ENCODE assay signal across 25 cellular contexts in genomic region chr9:6149315-6149714, GRCh38.
A peak's percentile ranks its signal among the peaks of the same experiment; 100 is the strongest.
DNase-seq lines count a peak whose midpoint lies in the region; ATAC-seq, FAIRE-seq and TF ChIP-seq lines count a peak whose summit lies in the region.
"Had no signal": no experiment of that assay in that cellular context is flagged by ENCODE, and none has a peak within 500 bp of the region (broad histone marks: within the 10 kb centered on the region; RNA-seq: fewer than 3 reads in every experiment).

No MANE protein-coding gene starts in this region.

- no peaks in the 10 kb centered on the region for H3K4me1 Mint-ChIP-seq in neural crest cell
- H3K4me1 Mint-ChIP-seq: IgD-negative memory B cell had no signal

- no peak for TF ChIP-seq RAD21 in K562 (CRISPR knock-in tag; conservative IDR thresholded peaks at IDR 0.05 in 1 of 2, IDR thresholded peaks at IDR 0.05 in 1 of 2)

- TF ChIP-seq CTCF in heart left ventricle (IDR thresholded peaks at IDR 0.05) (no peak), K562 (IDR thresholded peaks at IDR 0.05 in 2 of 3, conservative IDR thresholded peaks at IDR 0.05 in 1 of 3; ENCODE audit: insufficient read depth in 2 of 3, low read depth in 1 of 3, low read length in 3 of 3) (no peak), neural crest cell (conservative IDR thresholded peaks at IDR 0.05) (no peak)

- H3K36me3 ChIP-seq in heart left ventricle: no peaks in the 10 kb centered on the region
- H3K36me3 ChIP-seq in K562 (ENCODE audit: control insufficient read depth, insufficient read depth, low read length): no peaks in the 10 kb centered on the region
- H3K36me3 ChIP-seq: HAP-1 had no signal

- no peak for FAIRE-seq in K562 (lab: Jason Lieb, UNC)
- no peak for FAIRE-seq in GM12892 (lab: Jason Lieb, UNC)
- FAIRE-seq: GM18507 had no signal

- H3K4me2 ChIP-seq in K562 (ENCODE audit: insufficient read depth, low read length): no peak overlapping the region

- no peaks in the 10 kb centered on the region for H4K20me1 ChIP-seq in K562 (replicated peaks; ENCODE audit: control insufficient read depth, insufficient read depth, low read length)

- H2AFZ ChIP-seq in K562 (ENCODE audit: low read depth, low read length): peak overlapping the region; percentile 24; the same call in 1 of the 2 replicates

- H3K27ac Mint-ChIP-seq in neural crest cell (ENCODE audit: unreplicated experiment): peak overlapping the region; percentile 43
- H3K27ac Mint-ChIP-seq: IgD-negative memory B cell had no signal

- no peaks in the 10 kb centered on the region for H3K27me3 ChIP-seq in heart left ventricle
- no peaks in the 10 kb centered on the region for H3K27me3 ChIP-seq in K562 (ENCODE audit: control insufficient read depth in 2 of 2, insufficient read depth in 2 of 2, low read length in 2 of 2)

- no peak overlapping the region for H3K9ac ChIP-seq in K562 (ENCODE audit: insufficient read depth in 1 of 2, low read depth in 2 of 2, low read length in 2 of 2)

- BruUV-seq in K562 (replicated peaks; lab: Mats Ljungman, UMichigan): no TSS peak

- no peaks in the 10 kb centered on the region for H3K36me3 Mint-ChIP-seq in neural crest cell (ENCODE audit: low read depth)
- H3K36me3 Mint-ChIP-seq: IgD-negative memory B cell had no signal

- no peak for TF ChIP-seq EP300 in K562 (IDR thresholded peaks at IDR 0.05; ENCODE audit: low read length)

- H3K9me3 ChIP-seq in heart left ventricle (peaks cover 0 to 8% (median 0%) of the 10 kb centered on the region in 12 donors), K562 (replicated peaks; ENCODE audit: control insufficient read depth, insufficient read depth, low read depth, low read length) (no peaks in the 10 kb centered on the region)
- H3K9me3 ChIP-seq: HAP-1 had no signal

- no peak overlapping the region for H3K4me3 Mint-ChIP-seq in neural crest cell
- H3K4me3 Mint-ChIP-seq: IgD-negative memory B cell had no signal

- DNase-seq in heart left ventricle (peak in 4 of 5 donors; percentile 18 to 46 (median 30)), left ventricle myocardium superior (no peak), K562 (ENCODE audit: extremely low read depth in 1 of 4, low spot score in 3 of 4) (no peak), glomerular endothelial cell (ENCODE audit: extremely low read depth, low read depth, low spot score) (peak; percentile 97), neural crest cell (ENCODE audit: low read depth, low spot score) (no peak), GM12892 (ENCODE audit: insufficient read length) (no peak), NCI-H446 treated with DMSO at 0.1 percent for 48 hours (lab: John Stamatoyannopoulos, UW) (no peak)
- DNase-seq: 8988T, ACHN, Calu3, DND-41, NCI-H1092 treated with DMSO at 0.1 percent for 48 hours, NCI-H1436, NCI-H187, NCI-H2081 treated with DMSO at 0.1 percent for 48 hours, NCI-H2171, NCI-H226, NCI-H510A treated with DMSO at 0.1 percent for 48 hours, NCI-H748 treated with DMSO at 0.1 percent for 48 hours, PC-3, SHP77 had no signal

- intact Hi-C loops in heart left ventricle (cut with DNase I): no loop called here
- intact Hi-C loops in left ventricle myocardium superior (cut with micrococcal nuclease): no loop called here
- intact Hi-C loops in K562 (cut with micrococcal nuclease): no loop called here

- CTCF ChIA-PET in K562 (lab: Yijun Ruan, JAX; ENCODE audit: low intra/inter-chr PET ratio): no interaction called here

- in situ Hi-C loops in K562 (cut with MboI): no loop called here

- peaks cover 6% of the 10 kb centered on the region for H3K9me3 Mint-ChIP-seq in neural crest cell

- H3K4me3 ChIP-seq in heart left ventricle (no peak overlapping the region), K562 (no peak overlapping the region)
- H3K4me3 ChIP-seq: HAP-1 had no signal

- no peak for TF ChIP-seq POLR2A in heart left ventricle (IDR thresholded peaks at IDR 0.05)
- TF ChIP-seq POLR2A in K562 (conservative IDR thresholded peaks at IDR 0.05): no peak
- no peak for TF ChIP-seq POLR2A in GM12892 (IDR thresholded peaks at IDR 0.05; ENCODE audit: low read depth, low read length)

- no peaks in the 10 kb centered on the region for H3K9me1 ChIP-seq in K562 (ENCODE audit: control insufficient read depth, insufficient read depth, low read length)

- H3K27ac ChIP-seq in heart left ventricle: peak overlapping the region in 1 of 12 donors; percentile 23
- no peak overlapping the region for H3K27ac ChIP-seq in K562 (ENCODE audit: extremely low read depth, low read depth, low read length)

- H3K4me1 ChIP-seq in heart left ventricle (no peaks in the 10 kb centered on the region), K562 (replicated peaks in 1 of 2; ENCODE audit: control insufficient read depth in 2 of 2, insufficient read depth in 2 of 2, low read length in 2 of 2) (no peaks in the 10 kb centered on the region)
- H3K4me1 ChIP-seq: HAP-1 had no signal

- ATAC-seq in heart left ventricle (peak in 1 of 4 donors; percentile 75), left ventricle myocardium superior (no peak), K562 (no peak), HG03196 (IDR thresholded peaks at IDR 0.05; ENCODE audit: unreplicated experiment) (no peak)
- ATAC-seq: PC-3 had no signal

- WGBS in heart left ventricle, 4 donors: 76 to 85% (median 80%) methylated on average over 9 of the region's 9 CpGs
- WGBS in K562 (ENCODE audit: insufficient coverage, low coverage, missing lambda C conversion rate): 6% methylated on average over 7 of the region's 9 CpGs

- POLR2A ChIA-PET in K562 (lab: Yijun Ruan, JAX): no interaction called here

- H3K27me3 Mint-ChIP-seq in neural crest cell (ENCODE audit: low read depth): no peaks in the 10 kb centered on the region

- H3K79me2 ChIP-seq in K562 (ENCODE audit: control insufficient read depth, insufficient read depth, low read length): no peaks in the 10 kb centered on the region

TF ChIP-seq in K562, 482 proteins besides CTCF, POLR2A, EP300 and RAD21:
- no peak for TF ChIP-seq BMI1 (IDR thresholded peaks at IDR 0.05; ENCODE audit: low read length)
- TF ChIP-seq MEF2A (IDR thresholded peaks at IDR 0.05; ENCODE audit: control insufficient read depth, low read depth, low read length): no peak
- TF ChIP-seq, protein P1, sequence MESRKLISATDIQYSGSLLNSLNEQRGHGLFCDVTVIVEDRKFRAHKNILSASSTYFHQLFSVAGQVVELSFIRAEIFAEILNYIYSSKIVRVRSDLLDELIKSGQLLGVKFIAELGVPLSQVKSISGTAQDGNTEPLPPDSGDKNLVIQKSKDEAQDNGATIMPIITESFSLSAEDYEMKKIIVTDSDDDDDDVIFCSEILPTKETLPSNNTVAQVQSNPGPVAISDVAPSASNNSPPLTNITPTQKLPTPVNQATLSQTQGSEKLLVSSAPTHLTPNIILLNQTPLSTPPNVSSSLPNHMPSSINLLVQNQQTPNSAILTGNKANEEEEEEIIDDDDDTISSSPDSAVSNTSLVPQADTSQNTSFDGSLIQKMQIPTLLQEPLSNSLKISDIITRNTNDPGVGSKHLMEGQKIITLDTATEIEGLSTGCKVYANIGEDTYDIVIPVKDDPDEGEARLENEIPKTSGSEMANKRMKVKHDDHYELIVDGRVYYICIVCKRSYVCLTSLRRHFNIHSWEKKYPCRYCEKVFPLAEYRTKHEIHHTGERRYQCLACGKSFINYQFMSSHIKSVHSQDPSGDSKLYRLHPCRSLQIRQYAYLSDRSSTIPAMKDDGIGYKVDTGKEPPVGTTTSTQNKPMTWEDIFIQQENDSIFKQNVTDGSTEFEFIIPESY (CRISPR knock-in tag; IDR thresholded peaks at IDR 0.05): no peak
- no peak for TF ChIP-seq GTF3C2 (IDR thresholded peaks at IDR 0.05; ENCODE audit: borderline replicate concordance, extremely low read depth, insufficient read length)
- TF ChIP-seq NBN (IDR thresholded peaks at IDR 0.05; ENCODE audit: low read depth): no peak
- TF ChIP-seq SPI1 (IDR thresholded peaks at IDR 0.05; ENCODE audit: borderline replicate concordance, low read depth, low read length): no peak
- no peak for TF ChIP-seq ETV6 (IDR thresholded peaks at IDR 0.05; ENCODE audit: borderline replicate concordance in 1 of 2, low read depth in 2 of 2, low read length in 1 of 2)
- no peak for TF ChIP-seq ETV6 (CRISPR knock-in tag; IDR thresholded peaks at IDR 0.05; ENCODE audit: borderline replicate concordance)
- no peak for TF ChIP-seq ATF6 (CRISPR knock-in tag; IDR thresholded peaks at IDR 0.05)

Comparison
In these comparisons a context has a peak if more than half of its experiments do, and no peak if none do; other contexts are left out.
1. DNase-seq: peak in heart left ventricle (4 of 5) and glomerular endothelial cell (single experiment); none in left ventricle myocardium superior (single experiment), K562 (0 of 4), neural crest cell (single experiment), GM12892 (single experiment) and NCI-H446 treated with DMSO at 0.1 percent for 48 hours (single experiment).